ENCODE assay signal across 16 cellular contexts in genomic region chr17:64386412-64387144, GRCh38. TPM values are rescaled to one million over a fixed set of nuclear protein-coding genes. Genes with fewer than 3 reads are reported as not detected.
DNase-seq lines count a peak whose midpoint lies in the region; ATAC-seq and TF ChIP-seq lines count a peak whose summit lies in the region.
"Had no signal": no experiment of that assay in that cellular context is flagged by ENCODE, and none has a peak within 500 bp of the region (broad histone marks: within the 10 kb centered on the region; RNA-seq: fewer than 3 reads in every experiment).

No MANE protein-coding gene starts in this region.

- H3K36me3 Mint-ChIP-seq in CD14-positive monocyte = peaks cover 71 to 82% of the 10 kb centered on the region in 2 donors
- H3K36me3 Mint-ChIP-seq: mesothelial cell of epicardium had no signal

- H3K4me3 ChIP-seq in RWPE2 (ENCODE audit: severe bottlenecking) (no peak overlapping the region), fibroblast of pulmonary artery (replicated peaks; ENCODE audit: low read depth, low read length) (peak overlapping the region; percentile 61), psoas muscle (peak overlapping the region; percentile 59)
- H3K4me3 ChIP-seq: colonic mucosa, SJCRH30 had no signal

- intact Hi-C loops in CD14-positive monocyte (cut with micrococcal nuclease) (no loop called here), psoas muscle (cut with DNase I) (no loop called here)

- H3K9me3 ChIP-seq in RWPE2 (ENCODE audit: severe bottlenecking) (no peaks in the 10 kb centered on the region), psoas muscle (no peaks in the 10 kb centered on the region)
- H3K9me3 ChIP-seq: colonic mucosa, SJCRH30 had no signal

- H3K4me1 ChIP-seq in RWPE2 (ENCODE audit: insufficient read depth, poor library complexity, severe bottlenecking) (peaks cover 22% of the 10 kb centered on the region), psoas muscle (peaks cover 5% of the 10 kb centered on the region)
- H3K4me1 ChIP-seq: colonic mucosa had no signal

- H3K4me1 Mint-ChIP-seq in CD14-positive monocyte = peaks cover 91% of the 10 kb centered on the region

- CTCF ChIA-PET in GM10248 (lab: Yijun Ruan, JAX) = interaction anchor here (1.2 kb wide), 1 partner anchor 8 kb away, joined by 3 read pairs; no protein-coding TSS in a partner anchor

- DNase-seq in CD14-positive monocyte (ENCODE audit: low spot score) (no peak), RWPE2 (ENCODE audit: low spot score) (no peak), fibroblast of pulmonary artery (ENCODE audit: low read depth) (peak; percentile 53), psoas muscle (no peak), C1 segment of cervical spinal cord (lab: John Stamatoyannopoulos, UW) (no peak), dedifferentiated amniotic fluid mesenchymal stem cell (ENCODE audit: extremely low spot score) (no peak), GM10248 (ENCODE audit: extremely low spot score) (no peak)
- DNase-seq: CD4-positive, CD25-positive, alpha-beta regulatory T cell; colonic mucosa; NCI-H446 treated with DMSO at 0.1 percent for 48 hours; SJCRH30 had no signal

- TF ChIP-seq CTCF in CD14-positive monocyte (IDR thresholded peaks at IDR 0.05) = no peak
- no peak for TF ChIP-seq CTCF in RWPE2 (IDR thresholded peaks at IDR 0.05; ENCODE audit: poor library complexity, severe bottlenecking)
- TF ChIP-seq CTCF in fibroblast of pulmonary artery (IDR thresholded peaks at IDR 0.05; ENCODE audit: low read length, missing control alignments) = no peak
- TF ChIP-seq CTCF in psoas muscle (IDR thresholded peaks at IDR 0.05) = no peak
- TF ChIP-seq CTCF in GM10248 (IDR thresholded peaks at IDR 0.05; ENCODE audit: control extremely low read depth, extremely low read depth, low read depth, missing control alignments) = no peak

- H3K36me3 ChIP-seq in RWPE2 (ENCODE audit: low read depth) (no peaks in the 10 kb centered on the region), psoas muscle (ENCODE audit: insufficient read depth in 1 of 2, low read depth in 1 of 2) (no peaks in the 10 kb centered on the region)
- H3K36me3 ChIP-seq: colonic mucosa, SJCRH30 had no signal

- POLR2A ChIA-PET in GM10248 (lab: Yijun Ruan, JAX) = no interaction called here

- H3K27ac Mint-ChIP-seq in CD14-positive monocyte = peak overlapping the region; percentile 71 to 98 (median 92)
- H3K27ac Mint-ChIP-seq: activated T-helper 2 cell treated with anti-CD3 and anti-CD28 coated beads, Interferon-gamma antibody, Interleukin-2, Interleukin-4, amounts not matched to agents 10 μg/mL and 5 μg/mL and 100 μg/mL, durations not matched to agents 14 hours and 24 hours and 36 hours; mesothelial cell of epicardium had no signal

- ATAC-seq in RWPE2 (ENCODE audit: low read depth) = no peak
- no peak for ATAC-seq in psoas muscle
- ATAC-seq in HG03342 (IDR thresholded peaks at IDR 0.05; ENCODE audit: unreplicated experiment) = no peak
- ATAC-seq: activated CD4-positive, CD25-positive, alpha-beta regulatory T cell treated with anti-CD3 and anti-CD28 coated beads, Interleukin-2, amount 50 U/mL, for 24 hours had no signal

- H3K4me3 Mint-ChIP-seq in CD14-positive monocyte = peak overlapping the region; percentile 46 to 57
- H3K4me3 Mint-ChIP-seq: CD4-positive, CD25-positive, alpha-beta regulatory T cell; mesothelial cell of epicardium had no signal

- H3K27me3 ChIP-seq in RWPE2 (ENCODE audit: insufficient read depth, poor library complexity, severe bottlenecking) (no peaks in the 10 kb centered on the region), psoas muscle (ENCODE audit: insufficient read depth in 3 of 3, low read length in 2 of 3) (no peaks in the 10 kb centered on the region)
- H3K27me3 ChIP-seq: colonic mucosa, SJCRH30 had no signal

- H3K27me3 Mint-ChIP-seq in CD14-positive monocyte (ENCODE audit: low read depth in 3 of 3) = peaks cover 0 to 3% (median 2%) of the 10 kb centered on the region in 3 donors

- peaks cover 0 to 2% (median 0%) of the 10 kb centered on the region in 7 donors for H3K9me3 Mint-ChIP-seq in CD14-positive monocyte
- H3K9me3 Mint-ChIP-seq: activated T-helper 2 cell treated with anti-CD3 and anti-CD28 coated beads, Interferon-gamma antibody, Interleukin-2, Interleukin-4, amounts not matched to agents 10 μg/mL and 5 μg/mL and 100 μg/mL, durations not matched to agents 14 hours and 24 hours and 36 hours; CD4-positive, CD25-positive, alpha-beta regulatory T cell; mesothelial cell of epicardium had no signal

- 53 to 72% (median 55%) methylated on average over 6 of the region's 6 CpGs for WGBS in psoas muscle, 3 donors

- peak overlapping the region; percentile 52 for H3K27ac ChIP-seq in RWPE2 (ENCODE audit: poor library complexity, severe bottlenecking)
- H3K27ac ChIP-seq in psoas muscle = peak overlapping the region; percentile 67
- H3K27ac ChIP-seq: HL-60, SJCRH30 had no signal

RNA-seq across cellular contexts. Expression of gene PECAM1, which starts 4.1 kb away (rescaled TPM):
- polyA plus RNA-seq in CD14-positive monocyte (100 to 1,000 TPM; 205 to 342 TPM), psoas muscle (10 to 100 TPM; 21.0 to 40.5 (median 29.6) TPM)
- 100 to 1,000 TPM in 2 of 4 donors, 10 to 100 TPM in 2; 71.9 to 117 (median 105) TPM for total RNA-seq in psoas muscle

Comparison
In these comparisons a context has a peak if more than half of its experiments do, and no peak if none do; other contexts are left out.
1. RNA of gene PECAM1, which starts 4.1 kb away (polyA plus RNA-seq): 205 to 342 TPM in CD14-positive monocyte; 21.0 to 40.5 TPM in psoas muscle; every median in the first group is over 4 times any median in the second.